In genomic region chr15:70509282-70510272, GRCh38 we compare ENCODE assay signal across 12 cellular contexts.
DNase-seq lines count a peak whose midpoint lies in the region; ATAC-seq and TF ChIP-seq lines count a peak whose summit lies in the region.
"Had no signal": no experiment of that assay in that cellular context is flagged by ENCODE, and none has a peak within 500 bp of the region (broad histone marks: within the 10 kb centered on the region; RNA-seq: fewer than 3 reads in every experiment).

No MANE protein-coding gene starts in this region.

- DNase-seq in CD14-positive monocyte (ENCODE audit: low spot score) (peak; percentile 90), LoVo (ENCODE audit: low spot score) (peak; percentile 67), lower lobe of right lung (no peak), T-helper 9 cell (no peak)
- DNase-seq in activated CD4-positive, alpha-beta memory T cell treated with anti-CD3 and anti-CD28 coated beads for 36 hours, result no peak
- DNase-seq: endodermal cell had no signal

- H3K9me3 Mint-ChIP-seq in CD14-positive monocyte, result peaks cover 9 to 30% (median 22%) of the 10 kb centered on the region in 7 donors
- H3K9me3 Mint-ChIP-seq in activated CD4-positive, alpha-beta memory T cell treated with anti-CD3 and anti-CD28 coated beads for 36 hours, result peaks cover 38% of the 10 kb centered on the region

- peaks cover 10% of the 10 kb centered on the region for H3K9me3 ChIP-seq in lower lobe of right lung

- CTCF ChIA-PET in activated CD4-positive, alpha-beta memory T cell treated with anti-CD3 and anti-CD28 coated beads for 36 hours (lab: Charles Lee), result interaction anchor here (0.9 to 6.0 kb wide), 4 partner anchors 18 to 76 kb away, joined by 4 to 40 read pairs (median 18); no protein-coding TSS in a partner anchor

- peak overlapping the region; percentile 20 to 51 for H3K4me3 Mint-ChIP-seq in CD14-positive monocyte
- no peak overlapping the region for H3K4me3 Mint-ChIP-seq in activated CD4-positive, alpha-beta memory T cell treated with anti-CD3 and anti-CD28 coated beads for 36 hours
- H3K4me3 Mint-ChIP-seq: endodermal cell, neural progenitor cell had no signal

- H3K27me3 ChIP-seq in lower lobe of right lung (ENCODE audit: low read depth), result no peaks in the 10 kb centered on the region
- H3K27me3 ChIP-seq: MG63, neural progenitor cell, tibial nerve had no signal

- TF ChIP-seq CTCF in CD14-positive monocyte (IDR thresholded peaks at IDR 0.05), result no peak
- no peak for TF ChIP-seq CTCF in lower lobe of right lung (IDR thresholded peaks at IDR 0.05)

- POLR2A ChIA-PET in activated CD4-positive, alpha-beta memory T cell treated with anti-CD3 and anti-CD28 coated beads for 36 hours (lab: Charles Lee), result interaction anchor here (1.0 kb wide), 1 partner anchor 13 kb away, joined by 4 read pairs; no protein-coding TSS in a partner anchor

- peaks cover 75% of the 10 kb centered on the region for H3K4me1 Mint-ChIP-seq in CD14-positive monocyte
- H3K4me1 Mint-ChIP-seq in activated CD4-positive, alpha-beta memory T cell treated with anti-CD3 and anti-CD28 coated beads for 36 hours (ENCODE audit: low read depth), result peaks cover 46% of the 10 kb centered on the region

- peak overlapping the region; percentile 53 for H3K27ac ChIP-seq in lower lobe of right lung
- H3K27ac ChIP-seq: neural progenitor cell, tibial nerve had no signal

- peaks cover 17% of the 10 kb centered on the region in 2 donors for H3K36me3 Mint-ChIP-seq in CD14-positive monocyte
- peaks cover 22% of the 10 kb centered on the region for H3K36me3 Mint-ChIP-seq in activated CD4-positive, alpha-beta memory T cell treated with anti-CD3 and anti-CD28 coated beads for 36 hours

- no peak overlapping the region for H3K4me3 ChIP-seq in lower lobe of right lung
- H3K4me3 ChIP-seq: MG63, neural progenitor cell, tibial nerve had no signal

- peaks cover 0 to 27% (median 6%) of the 10 kb centered on the region in 3 donors for H3K27me3 Mint-ChIP-seq in CD14-positive monocyte (ENCODE audit: low read depth in 3 of 3)
- H3K27me3 Mint-ChIP-seq in activated CD4-positive, alpha-beta memory T cell treated with anti-CD3 and anti-CD28 coated beads for 36 hours, result peaks cover 2% of the 10 kb centered on the region

- peaks cover 31% of the 10 kb centered on the region for H3K4me1 ChIP-seq in lower lobe of right lung

- H3K36me3 ChIP-seq in lower lobe of right lung, result no peaks in the 10 kb centered on the region
- H3K36me3 ChIP-seq: MG63, neural progenitor cell, tibial nerve had no signal

- ATAC-seq in lower lobe of right lung, result peak; percentile 63 to 65
- no peak for ATAC-seq in GM21529 (IDR thresholded peaks at IDR 0.05; ENCODE audit: unreplicated experiment)
- no peak for ATAC-seq in GM19328 (IDR thresholded peaks at IDR 0.05; ENCODE audit: unreplicated experiment)
- no peak for ATAC-seq in activated CD4-positive, CD25-positive, alpha-beta regulatory T cell treated with anti-CD3 and anti-CD28 coated beads, Interleukin-2, amount 50 U/mL, for 24 hours

- peak overlapping the region; percentile 94 to 99 (median 98) for H3K27ac Mint-ChIP-seq in CD14-positive monocyte
- H3K27ac Mint-ChIP-seq in activated CD4-positive, alpha-beta memory T cell treated with anti-CD3 and anti-CD28 coated beads for 36 hours, result peak overlapping the region; percentile 68
- H3K27ac Mint-ChIP-seq: endodermal cell had no signal

- intact Hi-C loops in CD14-positive monocyte (cut with micrococcal nuclease) (loop anchor here (1.0 to 10.0 kb wide), 12 partner anchors 17 to 845 kb away; partner anchors contain the start of gene TLE3 (in 2 of the 2)), lower lobe of right lung (cut with DNase I) (no loop called here)
- intact Hi-C loops in activated CD4-positive, alpha-beta memory T cell treated with anti-CD3 and anti-CD28 coated beads for 36 hours (cut with micrococcal nuclease), result loop anchor here (5.0 kb wide), 1 partner anchor 412 kb away; the partner anchor contains the start of gene TLE3

Comparison
In these comparisons a context has a peak if more than half of its experiments do, and no peak if none do; other contexts are left out.
1. DNase-seq: peak in CD14-positive monocyte (single experiment) and LoVo (single experiment); none in activated CD4-positive, alpha-beta memory T cell treated with anti-CD3 and anti-CD28 coated beads for 36 hours (single experiment), lower lobe of right lung (single experiment) and T-helper 9 cell (single experiment).
2. ATAC-seq: peak in lower lobe of right lung (2 of 2); none in GM21529 (single experiment), GM19328 (single experiment) and activated CD4-positive, CD25-positive, alpha-beta regulatory T cell treated with anti-CD3 and anti-CD28 coated beads, Interleukin-2, amount 50 U/mL, for 24 hours (0 of 2).